Comparison of ENCODE assay signal across 9 cellular contexts in the genomic region with DNA sequence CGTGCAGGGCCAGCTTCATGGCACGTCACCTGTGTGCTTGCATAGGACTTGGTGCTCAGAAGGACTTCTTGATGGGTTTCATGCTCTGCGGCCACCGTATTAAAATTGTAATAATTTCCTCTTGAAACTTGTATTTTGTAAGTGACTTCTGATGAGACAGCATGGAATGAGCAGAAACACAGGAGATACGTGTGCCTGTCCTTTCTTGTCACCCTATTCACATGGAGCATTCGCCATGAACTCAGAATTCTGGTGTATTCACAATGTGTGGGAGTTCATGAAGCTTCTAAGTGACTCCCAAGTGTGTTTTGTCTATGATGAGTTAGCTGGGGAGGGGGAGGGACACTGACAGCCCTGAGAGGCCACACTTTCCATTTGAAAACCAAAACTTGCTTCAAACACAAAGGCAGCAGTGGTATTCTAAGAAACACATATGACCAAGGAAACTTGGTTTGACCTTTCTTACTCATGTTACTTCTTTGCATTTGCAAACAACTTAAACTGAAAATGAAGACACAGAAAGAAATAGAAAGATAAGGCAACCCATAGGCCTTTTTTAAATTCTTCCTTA.
A peak's percentile ranks its signal among the peaks of the same experiment; 100 is the strongest.
DNase-seq lines count a peak whose midpoint lies in the region; ATAC-seq and TF ChIP-seq lines count a peak whose summit lies in the region.
"Had no signal": no experiment of that assay in that cellular context is flagged by ENCODE, and none has a peak within 500 bp of the region (broad histone marks: within the 10 kb centered on the region; RNA-seq: fewer than 3 reads in every experiment).

No MANE protein-coding gene starts in this region.

- H3K9me3 ChIP-seq in smooth muscle cell (replicated peaks; ENCODE audit: low read depth) (no peaks in the 10 kb centered on the region), left ventricle myocardium inferior (replicated peaks) (no peaks in the 10 kb centered on the region)
- H3K9me3 ChIP-seq: SJSA1 had no signal

- H3K9ac ChIP-seq in smooth muscle cell (ENCODE audit: low read depth) = no peak overlapping the region

- H3K27me3 ChIP-seq in smooth muscle cell (ENCODE audit: low read depth) = no peaks in the 10 kb centered on the region
- H3K27me3 ChIP-seq in left ventricle myocardium inferior (ENCODE audit: low read depth) = no peaks in the 10 kb centered on the region
- H3K27me3 ChIP-seq: SJSA1 had no signal

- intact Hi-C loops in left ventricle myocardium inferior (cut with micrococcal nuclease) = no loop called here

- 81% methylated on average over 6 of the region's 6 CpGs for WGBS in smooth muscle cell (ENCODE audit: low lambda C conversion rate)

- peak overlapping the region; percentile 57 for H2AFZ ChIP-seq in smooth muscle cell (ENCODE audit: low read depth)

- no peak overlapping the region for H3K4me3 ChIP-seq in smooth muscle cell
- H3K4me3 ChIP-seq in left ventricle myocardium inferior = no peak overlapping the region
- H3K4me3 ChIP-seq: SJSA1 had no signal

- H3K79me2 ChIP-seq in smooth muscle cell (ENCODE audit: low read depth) = no peaks in the 10 kb centered on the region

- H3K27ac ChIP-seq in smooth muscle cell (ENCODE audit: low read depth) = peak overlapping the region; percentile 59
- H3K27ac ChIP-seq in left ventricle myocardium inferior (replicated peaks) = no peak overlapping the region
- H3K27ac ChIP-seq: SJSA1 had no signal

- H3K4me1 ChIP-seq in smooth muscle cell (ENCODE audit: low read depth) (peaks cover 12% of the 10 kb centered on the region), left ventricle myocardium inferior (no peaks in the 10 kb centered on the region)

- TF ChIP-seq CTCF in smooth muscle cell (IDR thresholded peaks at IDR 0.05; ENCODE audit: borderline replicate concordance, insufficient read depth, poor library complexity, severe bottlenecking) (no peak), left ventricle myocardium inferior (IDR thresholded peaks at IDR 0.05; ENCODE audit: borderline replicate concordance) (no peak)

- ATAC-seq in GM18517 (IDR thresholded peaks at IDR 0.05; ENCODE audit: unreplicated experiment) (peak; percentile 82), HG02610 (IDR thresholded peaks at IDR 0.05; ENCODE audit: unreplicated experiment) (peak; percentile 71)
- peak; percentile 94 to 96 for ATAC-seq in activated CD4-positive, CD25-positive, alpha-beta regulatory T cell treated with anti-CD3 and anti-CD28 coated beads, Interleukin-2, amount 50 U/mL, for 24 hours

- no peak for DNase-seq in smooth muscle cell (lab: John Stamatoyannopoulos, UW; ENCODE audit: unreplicated experiment)
- DNase-seq in NCI-H187 treated with DMSO at 0.1 percent for 48 hours (lab: John Stamatoyannopoulos, UW) = no peak
- no peak for DNase-seq in left ventricle myocardium inferior
- DNase-seq in NCI-H146 (lab: John Stamatoyannopoulos, UW) = no peak
- DNase-seq in NCI-H1694 (lab: John Stamatoyannopoulos, UW) = no peak

- no peaks in the 10 kb centered on the region for H4K20me1 ChIP-seq in smooth muscle cell (ENCODE audit: low read depth)

- H3K36me3 ChIP-seq in smooth muscle cell (ENCODE audit: low read depth) (no peaks in the 10 kb centered on the region), left ventricle myocardium inferior (no peaks in the 10 kb centered on the region)
- H3K36me3 ChIP-seq: SJSA1 had no signal

- peaks cover 15% of the 10 kb centered on the region for H3F3A ChIP-seq in smooth muscle cell (ENCODE audit: low read depth)

- peak overlapping the region; percentile 46 for H3K4me2 ChIP-seq in smooth muscle cell
